Comparison of ENCODE assay signal across 8 cellular contexts in the genomic region with DNA sequence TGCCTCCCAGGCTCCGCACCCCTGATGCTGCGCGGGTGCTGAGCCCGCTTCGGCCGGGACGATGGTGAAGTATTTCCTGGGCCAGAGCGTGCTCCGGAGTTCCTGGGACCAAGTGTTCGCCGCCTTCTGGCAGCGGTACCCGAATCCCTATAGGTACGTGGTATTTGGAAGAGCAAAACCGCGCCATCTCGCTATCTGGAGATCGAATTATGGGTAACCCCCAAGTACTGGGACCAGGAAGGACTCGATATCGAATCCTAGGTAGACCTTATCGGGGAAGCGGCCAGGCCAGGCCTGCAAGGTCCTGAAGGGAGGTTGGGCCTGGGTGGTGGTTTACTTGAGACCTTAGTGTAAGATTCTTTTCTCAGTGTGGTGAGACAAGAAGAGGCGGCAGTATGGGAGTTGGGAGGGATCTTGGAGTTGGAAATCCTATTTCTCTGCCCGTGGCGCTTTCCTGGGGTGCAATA. TPM values are rescaled to one million over a fixed set of nuclear protein-coding genes. Genes with fewer than 3 reads are reported as not detected.
DNase-seq lines count a peak whose midpoint lies in the region; ATAC-seq and TF ChIP-seq lines count a peak whose summit lies in the region.

No MANE protein-coding gene starts in this region.

- H3K79me2 ChIP-seq in Karpas-422 (ENCODE audit: low read length): peaks cover 30% of the 10 kb centered on the region

- no peaks in the 10 kb centered on the region for H3K9me2 ChIP-seq in Karpas-422 (replicated peaks; ENCODE audit: insufficient read depth, low read length)

- no peaks in the 10 kb centered on the region for H3K9me3 ChIP-seq in Karpas-422 (ENCODE audit: low read length)
- no peaks in the 10 kb centered on the region for H3K9me3 ChIP-seq in mucosa of stomach (ENCODE audit: control insufficient read depth, low read length)

- peak overlapping the region; percentile 86 for H3K4me3 ChIP-seq in Karpas-422 (ENCODE audit: low read length)
- peak overlapping the region; percentile 95 for H3K4me3 ChIP-seq in coronary artery
- peak overlapping the region; percentile 87 for H3K4me3 ChIP-seq in mucosa of stomach (ENCODE audit: low read length)

- H2AFZ ChIP-seq in Karpas-422 (ENCODE audit: low read length): no peak overlapping the region

- H3K36me3 ChIP-seq in Karpas-422 (ENCODE audit: insufficient read depth, low read length): peaks cover 13% of the 10 kb centered on the region; the same call in 1 of the 2 replicates
- peaks cover 3% of the 10 kb centered on the region for H3K36me3 ChIP-seq in mucosa of stomach (ENCODE audit: control insufficient read depth, insufficient read depth, low read length)

- H3K27ac ChIP-seq in Karpas-422 (ENCODE audit: low read length) (peak overlapping the region; percentile 18; the same call in 1 of the 2 replicates), coronary artery (peak overlapping the region; percentile 29 to 91)

- H3K27me3 ChIP-seq in Karpas-422 (ENCODE audit: low read length) (no peaks in the 10 kb centered on the region), mucosa of stomach (ENCODE audit: control insufficient read depth, insufficient read depth, low read length) (no peaks in the 10 kb centered on the region)

- peaks cover 16% of the 10 kb centered on the region for H4K20me1 ChIP-seq in Karpas-422 (ENCODE audit: insufficient read depth, low read depth, low read length)

- DNase-seq in GM10266 (ENCODE audit: extremely low spot score) (peak; percentile 37), Karpas-422 (no peak), coronary artery (ENCODE audit: low spot score) (peak; percentile 74), NCI-H226 (no peak), NCI-H1436 (lab: John Stamatoyannopoulos, UW) (no peak), HPDE6-E6E7 (ENCODE audit: extremely low spot score) (no peak)

- H3K4me2 ChIP-seq in Karpas-422 (ENCODE audit: low read depth, low read length, poor library complexity, severe bottlenecking): peak overlapping the region; percentile 97

- TF ChIP-seq CTCF in GM10266 (IDR thresholded peaks at IDR 0.05; ENCODE audit: control insufficient read depth, insufficient read depth, low read depth, missing control alignments) (no peak), coronary artery (IDR thresholded peaks at IDR 0.05) (no peak)

- H3K4me1 ChIP-seq in Karpas-422 (ENCODE audit: low read length) (peaks cover 50% of the 10 kb centered on the region), mucosa of stomach (ENCODE audit: control insufficient read depth, insufficient read depth, low read length) (peaks cover 49% of the 10 kb centered on the region)

- ATAC-seq in GM21390 (IDR thresholded peaks at IDR 0.05; ENCODE audit: unreplicated experiment): no peak

- H3K9ac ChIP-seq in Karpas-422 (ENCODE audit: low read length): peak overlapping the region; percentile 83
- H3K9ac ChIP-seq in mucosa of stomach (ENCODE audit: low read length): peak overlapping the region; percentile 79

RNA-seq across cellular contexts. Expression of a gene that starts 0.4 kb away (rescaled TPM):
- 112 and 189 TPM in 2 replicates for total RNA-seq in Karpas-422 (2014; rRNA removed; shearing (Covaris generic); ENCODE audit: low replicate concordance)

RNA-seq across cellular contexts. Expression of a gene that starts 0.4 kb away (rescaled TPM):
- 11.4 and 30.2 TPM in 2 replicates for total RNA-seq in Karpas-422 (2014; rRNA removed; shearing (Covaris generic); ENCODE audit: low replicate concordance)

RNA-seq across cellular contexts. Expression of a gene that starts 7.7 kb away (rescaled TPM):
- total RNA-seq in Karpas-422 (2014; rRNA removed; shearing (Covaris generic); ENCODE audit: low replicate concordance): 12.6 and 18.3 TPM in 2 replicates

RNA-seq across cellular contexts. Expression of a gene that starts 47.5 kb away (rescaled TPM):
- total RNA-seq in Karpas-422 (2014; rRNA removed; shearing (Covaris generic); ENCODE audit: low replicate concordance): 116 and 256 TPM in 2 replicates

RNA-seq across cellular contexts. Expression of a gene that starts 53.8 kb away (rescaled TPM):
- total RNA-seq in Karpas-422 (2014; rRNA removed; shearing (Covaris generic); ENCODE audit: low replicate concordance): 22.6 and 70.8 TPM in 2 replicates

Comparison
In these comparisons a context has a peak if more than half of its experiments do, and no peak if none do; other contexts are left out.
1. DNase-seq: peak in GM10266 (single experiment) and coronary artery (single experiment); none in Karpas-422 (single experiment), NCI-H226 (single experiment), NCI-H1436 (single experiment) and HPDE6-E6E7 (single experiment).
2. Peak in every context shown above with its lines, with median percentiles within 50 percentile points of each other: H3K4me3 ChIP-seq.